ENCODE assay signal across 31 cellular contexts in the genomic region with DNA sequence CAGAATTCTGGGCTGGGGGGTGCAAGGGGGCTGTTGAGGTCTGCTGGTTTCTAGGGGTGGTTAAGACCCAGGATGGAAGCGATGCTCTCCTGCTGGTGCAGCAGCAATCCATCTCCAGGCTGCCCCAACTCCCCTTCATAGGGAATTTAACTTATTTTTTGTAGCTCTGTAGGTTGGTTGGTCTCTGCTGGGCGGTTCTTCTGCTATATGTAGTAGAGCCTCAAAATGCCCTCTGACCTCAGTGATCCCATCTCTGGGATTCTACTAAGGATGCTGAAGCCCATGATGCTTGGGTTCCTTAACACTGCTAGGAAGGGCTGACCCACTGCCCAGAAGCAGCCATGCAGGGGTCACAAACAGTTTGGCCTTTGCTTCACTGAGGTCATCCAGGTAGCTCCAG. TPM values are rescaled to one million over a fixed set of nuclear protein-coding genes. Genes with fewer than 3 reads are reported as not detected.
"Had no signal": no experiment of that assay in that cellular context is flagged by ENCODE, and none has a peak within 500 bp of the region (broad histone marks: within the 10 kb centered on the region; RNA-seq: fewer than 3 reads in every experiment).

No MANE protein-coding gene starts in this region.

- H3K36me3 ChIP-seq: ascending aorta, MG63 had no signal

- H3K27ac ChIP-seq: ascending aorta, body of pancreas had no signal

- ATAC-seq: activated naive CD4-positive, alpha-beta T cell treated with anti-CD3 and anti-CD28 coated beads, Interleukin-2, amount 50 U/mL, for 72 hours; activated naive CD8-positive, alpha-beta T cell treated with anti-CD3 and anti-CD28 coated beads, Interleukin-2, amount 50 U/mL, for 24 hours; activated T-cell treated with anti-CD3 and anti-CD28 coated beads, Interleukin-2, amount 50 U/mL, for 4 hours; body of pancreas; T-cell had no signal

- H3K9me3 ChIP-seq: ascending aorta, body of pancreas, MG63 had no signal

- H3K4me3 ChIP-seq: ascending aorta, body of pancreas, MG63 had no signal

- H3K27me3 ChIP-seq: ascending aorta, body of pancreas, MG63 had no signal

- DNase-seq: activated CD4-positive, alpha-beta memory T cell treated with anti-CD3 and anti-CD28 coated beads for 36 hours; activated CD4-positive, alpha-beta T cell treated with anti-CD3 and anti-CD28 coated beads, Interleukin-2, amount 10 ng/mL, durations not matched to agents 7 days and 5 days; activated CD4-positive, CD25-positive, alpha-beta regulatory T cell; activated CD8-positive, alpha-beta memory T cell treated with anti-CD3 and anti-CD28 coated beads for 24 hours; activated effector memory CD4-positive, alpha-beta T cell treated with anti-CD3 and anti-CD28 coated beads, Interleukin-2, amount 50 U/mL, for 16 hours; activated naive CD4-positive, alpha-beta T cell treated with Interleukin-2 at 50 U/mL for 16 hours; activated naive CD8-positive, alpha-beta T cell treated with anti-CD3 and anti-CD28 coated beads, Interleukin-2, amount 50 U/mL, for 24 hours; activated T-cell treated with anti-CD3 and anti-CD28 coated beads, Interleukin-2, amount 50 U/mL, for 4 hours; amniotic stem cell; body of pancreas; MG63; MV-4-11; NCI-H1092 treated with DMSO at 0.1 percent for 48 hours; NCI-H1417 treated with DMSO at 0.1 percent for 48 hours; NCI-H1694; NCI-H2029; NCI-H2107; NCI-H2171 treated with DMSO at 0.1 percent for 48 hours; NCI-H345; NCI-H510A; NCI-H526 treated with DMSO at 0.1 percent for 48 hours; NCI-H82; SIG-M5; T-cell; T-helper 2 cell; T1000 had no signal

RNA-seq across cellular contexts. Expression of a gene that starts 49.5 kb away (rescaled TPM):
- total RNA-seq: activated CD4-positive, alpha-beta T cell treated with anti-CD3 and anti-CD28 coated beads, Interleukin-2, amount 10 ng/mL, durations not matched to agents 7 days and 5 days; activated naive CD4-positive, alpha-beta T cell treated with anti-CD3 and anti-CD28 coated beads, Interleukin-2, amount 50 U/mL, for 72 hours; activated T-cell treated with anti-CD3 and anti-CD28 coated beads, Interleukin-2, amount 50 U/mL, for 4 hours; ascending aorta; body of pancreas; bronchial epithelial cell; OCI-LY7; RPMI7951; T-cell had no signal
